Comparison of ENCODE assay signal across 20 cellular contexts in the genomic region with DNA sequence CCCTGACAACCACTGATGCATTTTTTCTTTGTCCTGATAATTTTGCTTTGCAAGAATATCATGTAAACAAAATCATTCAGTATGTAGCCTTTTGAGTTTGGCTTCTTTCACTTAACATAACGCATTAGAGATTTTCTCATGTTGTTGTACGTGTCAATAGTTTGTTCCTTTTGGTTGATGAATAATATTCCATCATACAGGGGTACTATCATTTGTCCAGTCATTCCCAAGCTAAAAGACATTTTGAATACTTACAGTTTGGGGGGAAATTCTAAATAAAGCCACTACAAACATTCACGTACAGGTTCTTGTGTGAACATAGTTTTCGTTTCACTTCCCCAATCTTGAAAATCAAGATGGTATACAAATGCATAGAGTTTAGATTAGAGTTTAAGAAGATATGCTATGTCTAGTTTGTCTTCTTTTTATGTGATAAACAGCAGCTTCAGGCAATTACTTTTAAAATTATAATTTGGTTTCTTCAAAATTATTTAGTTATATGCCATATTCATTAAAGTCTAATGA. TPM values are rescaled to one million over a fixed set of nuclear protein-coding genes. Genes with fewer than 3 reads are reported as not detected.
DNase-seq lines count a peak whose midpoint lies in the region; ATAC-seq and TF ChIP-seq lines count a peak whose summit lies in the region.
"Had no signal": no experiment of that assay in that cellular context is flagged by ENCODE, and none has a peak within 500 bp of the region (broad histone marks: within the 10 kb centered on the region; RNA-seq: fewer than 3 reads in every experiment).

No MANE protein-coding gene starts in this region.

- no peaks in the 10 kb centered on the region for H3K36me3 Mint-ChIP-seq in memory B cell
- no peaks in the 10 kb centered on the region for H3K36me3 Mint-ChIP-seq in immature natural killer cell
- H3K36me3 Mint-ChIP-seq: CD8-positive, alpha-beta T cell had no signal

- 91 to 95% (median 92%) methylated on average over 4 of the region's 4 CpGs for WGBS in psoas muscle, 3 donors

- H3K27ac Mint-ChIP-seq in memory B cell, result no peak overlapping the region
- no peak overlapping the region for H3K27ac Mint-ChIP-seq in immature natural killer cell
- H3K27ac Mint-ChIP-seq: activated CD4-positive, alpha-beta T cell treated with anti-CD3 and anti-CD28 coated beads for 36 hours; activated T-helper 17 cell treated with anti-CD3 and anti-CD28 coated beads, Interleukin-2, amount 50 U/mL, for 72 hours; CD8-positive, alpha-beta T cell had no signal

- H3K4me1 ChIP-seq in psoas muscle, result no peaks in the 10 kb centered on the region

- intact Hi-C loops in psoas muscle (cut with DNase I), result loop anchor here in 1 of 2 donors (5.0 kb wide), 1 partner anchor 787 kb away; no protein-coding TSS in a partner anchor

- H3K4me3 Mint-ChIP-seq in memory B cell (no peak overlapping the region), immature natural killer cell (no peak overlapping the region)
- H3K4me3 Mint-ChIP-seq: activated CD4-positive, alpha-beta T cell treated with anti-CD3 and anti-CD28 coated beads for 36 hours; activated T-helper 17 cell treated with anti-CD3 and anti-CD28 coated beads, Interleukin-2, amount 50 U/mL, for 72 hours; CD8-positive, alpha-beta T cell had no signal

- DNase-seq in memory B cell (ENCODE audit: low spot score in 2 of 2), result no peak
- no peak for DNase-seq in immature natural killer cell
- no peak for DNase-seq in psoas muscle
- no peak for DNase-seq in dermis blood vessel endothelial cell
- DNase-seq: activated CD4-positive, alpha-beta T cell treated with anti-CD3 and anti-CD28 coated beads for 36 hours; aorta; CD8-positive, alpha-beta T cell; dorsolateral prefrontal cortex; Kasumi-1; mesenchymal stem cell; NCI-H2171 treated with DMSO at 0.1 percent for 48 hours; stimulated activated CD4-positive, alpha-beta T cell treated with anti-CD3 and anti-CD28 coated beads, Interleukin-15, amount 100 ng/mL, for 24 hours had no signal

- H3K9me3 Mint-ChIP-seq in memory B cell (no peaks in the 10 kb centered on the region), immature natural killer cell (no peaks in the 10 kb centered on the region)
- H3K9me3 Mint-ChIP-seq: activated T-helper 17 cell treated with anti-CD3 and anti-CD28 coated beads, Interleukin-2, amount 50 U/mL, for 72 hours; CD8-positive, alpha-beta T cell had no signal

- H3K9me3 ChIP-seq in psoas muscle, result no peaks in the 10 kb centered on the region
- H3K9me3 ChIP-seq: upper lobe of left lung had no signal

- H3K27me3 Mint-ChIP-seq in memory B cell (peaks cover 5% of the 10 kb centered on the region), immature natural killer cell (ENCODE audit: low read depth in 3 of 3) (peaks cover 0 to 11% (median 6%) of the 10 kb centered on the region in 3 donors)

- no peak for TF ChIP-seq CTCF in psoas muscle (IDR thresholded peaks at IDR 0.05)

- no peak overlapping the region for H3K27ac ChIP-seq in psoas muscle
- H3K27ac ChIP-seq: upper lobe of left lung had no signal

- H3K4me3 ChIP-seq in psoas muscle, result no peak overlapping the region
- H3K4me3 ChIP-seq: upper lobe of left lung had no signal

- no peaks in the 10 kb centered on the region for H3K27me3 ChIP-seq in psoas muscle (ENCODE audit: insufficient read depth in 3 of 3, low read length in 2 of 3)
- H3K27me3 ChIP-seq: dorsolateral prefrontal cortex, upper lobe of left lung had no signal

- H3K4me1 Mint-ChIP-seq in memory B cell (peaks cover 10% of the 10 kb centered on the region), immature natural killer cell (no peaks in the 10 kb centered on the region)
- H3K4me1 Mint-ChIP-seq: activated CD4-positive, alpha-beta T cell treated with anti-CD3 and anti-CD28 coated beads for 36 hours; activated T-helper 17 cell treated with anti-CD3 and anti-CD28 coated beads, Interleukin-2, amount 50 U/mL, for 72 hours had no signal

- ATAC-seq in GM18861 (IDR thresholded peaks at IDR 0.05; ENCODE audit: unreplicated experiment) (peak; percentile 56), GM21423 (IDR thresholded peaks at IDR 0.05; ENCODE audit: unreplicated experiment) (peak; percentile 73), HG03442 (IDR thresholded peaks at IDR 0.05; ENCODE audit: unreplicated experiment) (peak; percentile 63), memory B cell (ENCODE audit: low read depth) (peak; percentile 45), psoas muscle (no peak), HG02763 (IDR thresholded peaks at IDR 0.05; ENCODE audit: unreplicated experiment) (no peak)
- ATAC-seq: activated CD4-positive, alpha-beta T cell treated with anti-CD3 and anti-CD28 coated beads for 36 hours; activated T-helper 17 cell treated with anti-CD3 and anti-CD28 coated beads, Interleukin-2, amount 50 U/mL, for 72 hours; CD8-positive, alpha-beta T cell had no signal

- no peaks in the 10 kb centered on the region for H3K36me3 ChIP-seq in psoas muscle (ENCODE audit: insufficient read depth in 1 of 2, low read depth in 1 of 2)
- H3K36me3 ChIP-seq: upper lobe of left lung had no signal

RNA-seq across cellular contexts. Expression of a gene that starts 5.2 kb away (rescaled TPM):
- not detected for polyA plus RNA-seq in immature natural killer cell
- total RNA-seq in psoas muscle, result not detected
- not detected for polyA plus RNA-seq in psoas muscle
- total RNA-seq in dermis blood vessel endothelial cell, result not detected in 2 replicates
- total RNA-seq: activated CD4-positive, alpha-beta T cell treated with anti-CD3 and anti-CD28 coated beads for 36 hours; activated T-helper 17 cell treated with anti-CD3 and anti-CD28 coated beads, Interleukin-2, amount 50 U/mL, for 72 hours; aorta; CD8-positive, alpha-beta T cell; osteocyte; T-helper 1 cell treated with Interleukin-12 subunit alpha and Interleukin-12 subunit beta and Interleukin-4 antibody, amounts not matched to agents 30 ng/mL and 1 ng/mL, for 36 hours had no signal
- polyA plus RNA-seq: aorta had no signal

Comparison
In these comparisons a context has a peak if more than half of its experiments do, and no peak if none do; other contexts are left out.
1. ATAC-seq: peak in GM18861 (single experiment), GM21423 (single experiment), HG03442 (single experiment) and memory B cell (single experiment); none in psoas muscle (0 of 4) and HG02763 (single experiment).